1 cellular context compared by ENCODE assay signal in genomic region chr2:178143481-178143880, GRCh38.
TF ChIP-seq lines count a peak whose summit lies in the region.

No MANE protein-coding gene starts in this region.

TF ChIP-seq in GM23338, 12 proteins besides CTCF, POLR2A, EP300 and RAD21:
- TF ChIP-seq ZNF462 (CRISPR knock-in tag; IDR thresholded peaks at IDR 0.05) (no peak), JUNB (IDR thresholded peaks at IDR 0.05; ENCODE audit: unreplicated experiment) (no peak), NANOG (IDR thresholded peaks at IDR 0.05; ENCODE audit: borderline replicate concordance) (no peak), CREB1 (CRISPR knock-in tag; IDR thresholded peaks at IDR 0.05; ENCODE audit: low read depth) (no peak), ZNF114 (CRISPR knock-in tag; IDR thresholded peaks at IDR 0.05) (no peak), POLR2AphosphoS5 (IDR thresholded peaks at IDR 0.05; ENCODE audit: low read depth) (no peak), EZH2 (IDR thresholded peaks at IDR 0.05; ENCODE audit: low read depth, unreplicated experiment) (no peak), REST (IDR thresholded peaks at IDR 0.05; ENCODE audit: unreplicated experiment) (no peak), ETS1 (IDR thresholded peaks at IDR 0.05) (no peak), EZH2phosphoT487 (IDR thresholded peaks at IDR 0.05; ENCODE audit: unreplicated experiment) (no peak), ZNF331 (CRISPR knock-in tag; IDR thresholded peaks at IDR 0.05; ENCODE audit: low read depth) (no peak), STAT1 (IDR thresholded peaks at IDR 0.05; ENCODE audit: unreplicated experiment) (no peak)
